ENCODE assay signal across 3 cellular contexts in genomic region chr5:53943938-53944337, GRCh38.
TF ChIP-seq lines count a peak whose summit lies in the region.

No MANE protein-coding gene starts in this region.

TF ChIP-seq in SK-N-SH, 30 proteins besides CTCF, POLR2A, EP300 and RAD21 (continued from another document):
- TF ChIP-seq, protein P1, sequence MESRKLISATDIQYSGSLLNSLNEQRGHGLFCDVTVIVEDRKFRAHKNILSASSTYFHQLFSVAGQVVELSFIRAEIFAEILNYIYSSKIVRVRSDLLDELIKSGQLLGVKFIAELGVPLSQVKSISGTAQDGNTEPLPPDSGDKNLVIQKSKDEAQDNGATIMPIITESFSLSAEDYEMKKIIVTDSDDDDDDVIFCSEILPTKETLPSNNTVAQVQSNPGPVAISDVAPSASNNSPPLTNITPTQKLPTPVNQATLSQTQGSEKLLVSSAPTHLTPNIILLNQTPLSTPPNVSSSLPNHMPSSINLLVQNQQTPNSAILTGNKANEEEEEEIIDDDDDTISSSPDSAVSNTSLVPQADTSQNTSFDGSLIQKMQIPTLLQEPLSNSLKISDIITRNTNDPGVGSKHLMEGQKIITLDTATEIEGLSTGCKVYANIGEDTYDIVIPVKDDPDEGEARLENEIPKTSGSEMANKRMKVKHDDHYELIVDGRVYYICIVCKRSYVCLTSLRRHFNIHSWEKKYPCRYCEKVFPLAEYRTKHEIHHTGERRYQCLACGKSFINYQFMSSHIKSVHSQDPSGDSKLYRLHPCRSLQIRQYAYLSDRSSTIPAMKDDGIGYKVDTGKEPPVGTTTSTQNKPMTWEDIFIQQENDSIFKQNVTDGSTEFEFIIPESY (IDR thresholded peaks at IDR 0.05; ENCODE audit: borderline replicate concordance, low read depth) = no peak
TF ChIP-seq in SK-N-SH: peak in this region for 1.

TF ChIP-seq in SK-N-SH treated with all-trans-retinoic acid at 6 μM for 48 hours, 23 proteins besides CTCF, POLR2A, EP300 and RAD21 (continued from another document):
- TF ChIP-seq CSRNP3 (CRISPR knock-in tag; IDR thresholded peaks at IDR 0.05) (no peak), ZNF70 (CRISPR knock-in tag; IDR thresholded peaks at IDR 0.05) (no peak), ZNF8 (CRISPR knock-in tag; IDR thresholded peaks at IDR 0.05) (no peak), TCF4 (CRISPR knock-in tag; IDR thresholded peaks at IDR 0.05; ENCODE audit: borderline replicate concordance) (no peak), CSDC2 (CRISPR knock-in tag; IDR thresholded peaks at IDR 0.05) (no peak), PPARA (CRISPR knock-in tag; IDR thresholded peaks at IDR 0.05; ENCODE audit: borderline replicate concordance) (no peak), ESRRG (CRISPR knock-in tag; IDR thresholded peaks at IDR 0.05) (no peak), TSHZ2 (CRISPR knock-in tag; IDR thresholded peaks at IDR 0.05) (no peak), ARNTL (CRISPR knock-in tag; IDR thresholded peaks at IDR 0.05; ENCODE audit: borderline replicate concordance, low read depth) (no peak), SNAI2 (CRISPR knock-in tag; IDR thresholded peaks at IDR 0.05) (no peak), TOX (CRISPR knock-in tag; IDR thresholded peaks at IDR 0.05; ENCODE audit: borderline replicate concordance) (no peak), ZFP30 (CRISPR knock-in tag; IDR thresholded peaks at IDR 0.05) (no peak), ZNF565 (CRISPR knock-in tag; conservative IDR thresholded peaks at IDR 0.05; ENCODE audit: low read depth) (no peak), PATZ1 (CRISPR knock-in tag; IDR thresholded peaks at IDR 0.05; ENCODE audit: borderline replicate concordance) (no peak), ZC3H10 (CRISPR knock-in tag; IDR thresholded peaks at IDR 0.05) (no peak), ZFP3 (CRISPR knock-in tag; IDR thresholded peaks at IDR 0.05) (no peak), BACH2 (CRISPR knock-in tag; IDR thresholded peaks at IDR 0.05; ENCODE audit: borderline replicate concordance) (no peak)
- TF ChIP-seq, protein P2, sequence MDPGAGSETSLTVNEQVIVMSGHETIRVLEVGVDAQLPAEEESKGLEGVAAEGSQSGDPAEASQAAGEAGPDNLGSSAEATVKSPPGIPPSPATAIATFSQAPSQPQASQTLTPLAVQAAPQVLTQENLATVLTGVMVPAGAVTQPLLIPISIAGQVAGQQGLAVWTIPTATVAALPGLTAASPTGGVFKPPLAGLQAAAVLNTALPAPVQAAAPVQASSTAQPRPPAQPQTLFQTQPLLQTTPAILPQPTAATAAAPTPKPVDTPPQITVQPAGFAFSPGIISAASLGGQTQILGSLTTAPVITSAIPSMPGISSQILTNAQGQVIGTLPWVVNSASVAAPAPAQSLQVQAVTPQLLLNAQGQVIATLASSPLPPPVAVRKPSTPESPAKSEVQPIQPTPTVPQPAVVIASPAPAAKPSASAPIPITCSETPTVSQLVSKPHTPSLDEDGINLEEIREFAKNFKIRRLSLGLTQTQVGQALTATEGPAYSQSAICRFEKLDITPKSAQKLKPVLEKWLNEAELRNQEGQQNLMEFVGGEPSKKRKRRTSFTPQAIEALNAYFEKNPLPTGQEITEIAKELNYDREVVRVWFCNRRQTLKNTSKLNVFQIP (CRISPR knock-in tag; IDR thresholded peaks at IDR 0.05; ENCODE audit: borderline replicate concordance, low read depth) = no peak

TF ChIP-seq in IMR-90, 13 proteins besides CTCF, POLR2A, EP300 and RAD21 (continued from another document):
- TF ChIP-seq, protein P3, sequence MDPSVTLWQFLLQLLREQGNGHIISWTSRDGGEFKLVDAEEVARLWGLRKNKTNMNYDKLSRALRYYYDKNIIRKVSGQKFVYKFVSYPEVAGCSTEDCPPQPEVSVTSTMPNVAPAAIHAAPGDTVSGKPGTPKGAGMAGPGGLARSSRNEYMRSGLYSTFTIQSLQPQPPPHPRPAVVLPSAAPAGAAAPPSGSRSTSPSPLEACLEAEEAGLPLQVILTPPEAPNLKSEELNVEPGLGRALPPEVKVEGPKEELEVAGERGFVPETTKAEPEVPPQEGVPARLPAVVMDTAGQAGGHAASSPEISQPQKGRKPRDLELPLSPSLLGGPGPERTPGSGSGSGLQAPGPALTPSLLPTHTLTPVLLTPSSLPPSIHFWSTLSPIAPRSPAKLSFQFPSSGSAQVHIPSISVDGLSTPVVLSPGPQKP (IDR thresholded peaks at IDR 0.05; ENCODE audit: borderline replicate concordance, low read depth, low read length) = no peak
- TF ChIP-seq MAFK (IDR thresholded peaks at IDR 0.05; ENCODE audit: low read depth, low read length) = no peak
- no peak for TF ChIP-seq RCOR1 (IDR thresholded peaks at IDR 0.05; ENCODE audit: insufficient replicate concordance, low read length)
TF ChIP-seq in IMR-90: peak in this region for 0.
